In genomic region chr20:32189691-32190607, GRCh38 we compare ENCODE assay signal across 9 cellular contexts. TPM values are rescaled to one million over a fixed set of nuclear protein-coding genes. Genes with fewer than 3 reads are reported as not detected.
DNase-seq lines count a peak whose midpoint lies in the region; ATAC-seq and TF ChIP-seq lines count a peak whose summit lies in the region.
"Had no signal": no experiment of that assay in that cellular context is flagged by ENCODE, and none has a peak within 500 bp of the region (broad histone marks: within the 10 kb centered on the region; RNA-seq: fewer than 3 reads in every experiment).

No MANE protein-coding gene starts in this region.

- no peak for TF ChIP-seq POLR2A in lower leg skin (IDR thresholded peaks at IDR 0.05)

- no peak for ATAC-seq in HG02970 (IDR thresholded peaks at IDR 0.05; ENCODE audit: low FRiP score, unreplicated experiment)

- intact Hi-C loops in lower leg skin (cut with DNase I; ENCODE audit: low total_unique reads), result loop anchor here (10.0 kb wide), 1 partner anchor 75 kb away; no protein-coding TSS in a partner anchor

- H3K9me3 ChIP-seq in duodenal mucosa (ENCODE audit: control insufficient read depth in 1 of 2, low read length in 2 of 2), result no peaks in the 10 kb centered on the region

- peaks cover 1 to 2% of the 10 kb centered on the region in 2 donors for H3K36me3 ChIP-seq in duodenal mucosa (ENCODE audit: control insufficient read depth in 1 of 2, insufficient read depth in 2 of 2, low read length in 2 of 2)

- DNase-seq in NCI-H1436 (lab: John Stamatoyannopoulos, UW) (peak; percentile 24), NCI-H1436 treated with DMSO at 0.1 percent for 48 hours (lab: John Stamatoyannopoulos, UW) (no peak), lower leg skin (ENCODE audit: low spot score in 2 of 2) (peak in 1 of 2 donors; percentile 88), HPDE6-E6E7 (ENCODE audit: extremely low spot score) (no peak)
- DNase-seq in activated CD4-positive, alpha-beta T cell treated with anti-CD3 and anti-CD28 coated beads for 48 hours, result peak; percentile 61
- DNase-seq in stimulated activated CD8-positive, alpha-beta memory T cell treated with anti-CD3 and anti-CD28 coated beads, Interleukin-4, amount 100 ng/mL, for 24 hours (ENCODE audit: low read depth), result peak; percentile 38

- TF ChIP-seq CTCF in lower leg skin (IDR thresholded peaks at IDR 0.05), result no peak

- H3K27me3 ChIP-seq in duodenal mucosa (ENCODE audit: control insufficient read depth in 1 of 2, insufficient read depth in 2 of 2, low read length in 2 of 2), result no peaks in the 10 kb centered on the region

- H3K27ac ChIP-seq in duodenal mucosa (ENCODE audit: low read depth, low read length), result peak overlapping the region; percentile 27
- H3K27ac ChIP-seq: C4-2B had no signal

- peak overlapping the region; percentile 73 to 81 for H3K9ac ChIP-seq in duodenal mucosa (ENCODE audit: low read depth in 1 of 2, low read length in 2 of 2)

- 5 to 8% methylated on average over 49 to 53 of the region's 88 CpGs for WGBS in lower leg skin, 2 donors

- H3K4me1 ChIP-seq in duodenal mucosa (ENCODE audit: control insufficient read depth in 1 of 2, insufficient read depth in 2 of 2, low read length in 2 of 2), result peaks cover 22 to 29% of the 10 kb centered on the region in 2 donors

- H3K4me3 ChIP-seq in duodenal mucosa (ENCODE audit: low read depth in 1 of 2, low read length in 2 of 2), result peak overlapping the region; percentile 72 to 73
- H3K4me3 ChIP-seq in lower leg skin (ENCODE audit: low read depth, poor library complexity, severe bottlenecking), result peak overlapping the region; percentile 49

RNA-seq across cellular contexts. Expression of gene PLAGL2, which starts 17.6 kb away (rescaled TPM):
- total RNA-seq in lower leg skin, result 10 to 100 TPM; 10.5 to 12.1 (median 11.7) TPM

RNA-seq across cellular contexts. Expression of gene POFUT1, which starts 17.7 kb away (rescaled TPM):
- total RNA-seq in lower leg skin, result 10 to 100 TPM; 15.6 to 29.7 (median 21.6) TPM

Comparison
In these comparisons a context has a peak if more than half of its experiments do, and no peak if none do; other contexts are left out.
1. DNase-seq: peak in NCI-H1436 (single experiment), activated CD4-positive, alpha-beta T cell treated with anti-CD3 and anti-CD28 coated beads for 48 hours (single experiment) and stimulated activated CD8-positive, alpha-beta memory T cell treated with anti-CD3 and anti-CD28 coated beads, Interleukin-4, amount 100 ng/mL, for 24 hours (single experiment); none in NCI-H1436 treated with DMSO at 0.1 percent for 48 hours (single experiment) and HPDE6-E6E7 (single experiment).